Comparison of ENCODE assay signal across 8 cellular contexts in the genomic region with DNA sequence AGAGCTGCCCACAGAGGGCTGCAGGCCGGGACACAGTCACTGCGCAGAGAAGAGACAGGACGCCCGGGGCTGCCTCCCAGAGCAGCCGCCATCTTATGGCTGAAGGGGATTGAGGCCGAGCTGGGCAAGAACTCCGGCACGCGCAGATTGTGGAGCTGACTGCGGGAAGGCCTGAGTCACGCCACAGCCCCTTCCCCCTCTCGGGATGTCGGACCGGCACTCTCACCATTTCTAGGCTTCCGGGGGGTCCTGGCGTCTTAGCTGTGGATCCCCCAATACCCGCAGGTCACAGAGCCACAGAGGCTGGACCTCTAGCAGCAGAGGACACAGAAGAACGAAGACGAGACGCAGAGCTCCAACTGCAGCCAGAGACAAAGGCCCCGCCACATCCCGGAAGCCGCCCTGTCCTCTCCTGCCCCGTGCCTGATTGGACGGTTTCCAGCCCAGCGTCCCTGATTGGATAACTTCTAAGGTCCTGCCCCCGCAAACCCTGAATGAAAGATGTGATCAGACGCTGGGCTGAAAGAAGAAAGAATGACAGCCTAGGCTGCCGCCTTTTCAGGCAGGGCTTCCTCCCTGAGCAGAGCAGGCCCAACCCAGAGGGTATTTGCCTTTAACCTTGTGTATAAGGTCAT.
A peak's percentile ranks its signal among the peaks of the same experiment; 100 is the strongest.
DNase-seq lines count a peak whose midpoint lies in the region; TF ChIP-seq lines count a peak whose summit lies in the region.

Gene ZNF43, minus strand, starts transcription at position 373 of the 635 bp plus-strand sequence. Its CDS starts 144 bp downstream, at position 229.

- H3K9ac ChIP-seq in iPS-15b (ENCODE audit: low read depth, low read length) = peak within 1 kb of the TSS; percentile 99

- peak within 1 kb of the TSS; percentile 66 for H3K4me3 ChIP-seq in HFF-Myc (replicated peaks; ENCODE audit: low read depth, low read length)
- H3K4me3 ChIP-seq in iPS-15b (ENCODE audit: low read depth, low read length) = peak within 1 kb of the TSS; percentile 93
- H3K4me3 ChIP-seq in skeletal muscle cell (ENCODE audit: low read depth, low read length) = peak within 1 kb of the TSS; percentile 85
- no peak within 1 kb of the TSS for H3K4me3 ChIP-seq in HAP-1

- DNase-seq in GF-D8 (lab: John Stamatoyannopoulos, UW) (peak; percentile 92), HFF-Myc (ENCODE audit: extremely low read depth, low read depth) (peak; percentile 79), NCI-H1436 treated with DMSO at 0.1 percent for 48 hours (lab: John Stamatoyannopoulos, UW) (peak; percentile 88), T47D (ENCODE audit: low read depth in 1 of 2, low spot score in 1 of 2) (peak; percentile 69 to 97), skeletal muscle cell (ENCODE audit: low read depth) (peak; percentile 82), HAP-1 (ENCODE audit: low spot score in 2 of 2) (no peak)

- in situ Hi-C loops in T47D (cut with HindIII; ENCODE audit: low pct_unique_long_range_greater_than_20kb, low sequenced_read_pairs) (no loop called here), HAP-1 (cut with MboI; ENCODE audit: low sequenced_read_pairs) (no loop called here)

- no peaks in the 10 kb centered on the region for H3K27me3 ChIP-seq in iPS-15b (ENCODE audit: control insufficient read depth, insufficient read depth, low read length)
- H3K27me3 ChIP-seq in HAP-1 (ENCODE audit: low read depth) = no peaks in the 10 kb centered on the region

- peak within 1 kb of the TSS; percentile 93 for H3K27ac ChIP-seq in VCaP

- no peaks in the 10 kb centered on the region for H3K4me1 ChIP-seq in iPS-15b (ENCODE audit: control insufficient read depth, insufficient read depth, low read length)
- H3K4me1 ChIP-seq in HAP-1 = no peaks in the 10 kb centered on the region

- H3K9me3 ChIP-seq in iPS-15b (ENCODE audit: control insufficient read depth, insufficient read depth, low read length) (no peaks in the 10 kb centered on the region), HAP-1 (no peaks in the 10 kb centered on the region)

- TF ChIP-seq CTCF in HFF-Myc (IDR thresholded peaks at IDR 0.05; ENCODE audit: low read depth, low read length, missing control alignments) (no peak), VCaP (conservative IDR thresholded peaks at IDR 0.05) (no peak)

- peaks cover 13% of the 10 kb centered on the region for H3K36me3 ChIP-seq in iPS-15b (ENCODE audit: control insufficient read depth, insufficient read depth, low read length)
- H3K36me3 ChIP-seq in HAP-1 (replicated peaks) = no peaks in the 10 kb centered on the region

Comparison
In these comparisons a context has a peak if more than half of its experiments do, and no peak if none do; other contexts are left out.
1. DNase-seq: peak in GF-D8 (single experiment), HFF-Myc (single experiment), NCI-H1436 treated with DMSO at 0.1 percent for 48 hours (single experiment), T47D (2 of 2) and skeletal muscle cell (single experiment); none in HAP-1 (0 of 2).